25 cellular contexts compared by ENCODE assay signal in genomic region chr17:34647511-34647910, GRCh38.
DNase-seq lines count a peak whose midpoint lies in the region; ATAC-seq, FAIRE-seq and TF ChIP-seq lines count a peak whose summit lies in the region.
"Had no signal": no experiment of that assay in that cellular context is flagged by ENCODE, and none has a peak within 500 bp of the region (broad histone marks: within the 10 kb centered on the region; RNA-seq: fewer than 3 reads in every experiment).

No MANE protein-coding gene starts in this region.

- H3K36me3 Mint-ChIP-seq in activated naive CD4-positive, alpha-beta T cell treated with anti-CD3 and anti-CD28 coated beads, Interleukin-2, amount 50 U/mL, for 24 hours: no peaks in the 10 kb centered on the region
- H3K36me3 Mint-ChIP-seq in nephron (ENCODE audit: low read depth) (no peaks in the 10 kb centered on the region), glutamatergic neuron (ENCODE audit: unreplicated experiment) (no peaks in the 10 kb centered on the region)
- H3K36me3 Mint-ChIP-seq: CD4-positive, alpha-beta memory T cell had no signal

- H3K9me1 ChIP-seq in K562 (ENCODE audit: control insufficient read depth, insufficient read depth, low read length): no peaks in the 10 kb centered on the region

- no peaks in the 10 kb centered on the region for H3K4me1 Mint-ChIP-seq in activated naive CD4-positive, alpha-beta T cell treated with anti-CD3 and anti-CD28 coated beads, Interleukin-2, amount 50 U/mL, for 24 hours
- H3K4me1 Mint-ChIP-seq in nephron (peaks cover 67% of the 10 kb centered on the region), glutamatergic neuron (ENCODE audit: low read depth, unreplicated experiment) (peaks cover 10% of the 10 kb centered on the region)
- H3K4me1 Mint-ChIP-seq: CD4-positive, alpha-beta memory T cell had no signal

- POLR2A ChIA-PET in K562 (lab: Yijun Ruan, JAX): interaction anchor here (0.5 to 1.4 kb wide), 5 partner anchors 8 to 82 kb away, joined by 3 read pairs; no protein-coding TSS in a partner anchor

- CTCF ChIA-PET in K562 (lab: Yijun Ruan, JAX; ENCODE audit: low intra/inter-chr PET ratio): no interaction called here

- H4K20me1 ChIP-seq in K562 (replicated peaks; ENCODE audit: control insufficient read depth, insufficient read depth, low read length): peaks cover 29% of the 10 kb centered on the region

- TF ChIP-seq POLR2A in K562 (conservative IDR thresholded peaks at IDR 0.05): no peak

- no TSS peak for BruUV-seq in K562 (replicated peaks; lab: Mats Ljungman, UMichigan)

- H3K27ac Mint-ChIP-seq in activated naive CD4-positive, alpha-beta T cell treated with anti-CD3 and anti-CD28 coated beads, Interleukin-2, amount 50 U/mL, for 24 hours: peak overlapping the region; percentile 65
- peak overlapping the region; percentile 51 to 90 (median 66) for H3K27ac Mint-ChIP-seq in nephron
- no peak overlapping the region for H3K27ac Mint-ChIP-seq in glutamatergic neuron (ENCODE audit: unreplicated experiment)
- H3K27ac Mint-ChIP-seq: CD4-positive, alpha-beta memory T cell had no signal

- WGBS in K562 (ENCODE audit: insufficient coverage, low coverage, missing lambda C conversion rate): 6% methylated on average over 3 of the region's 3 CpGs

- peak; percentile 74 for ATAC-seq in K562
- ATAC-seq: A549, Panc1 had no signal

- peak; percentile 49 for FAIRE-seq in K562 (lab: Jason Lieb, UNC)
- FAIRE-seq: A549, H54 had no signal

- no peak overlapping the region for H3K27ac ChIP-seq in K562 (ENCODE audit: extremely low read depth, low read depth, low read length)
- H3K27ac ChIP-seq in coronary artery: no peak overlapping the region
- H3K27ac ChIP-seq: A549, RWPE1 had no signal

- H3K9ac ChIP-seq in K562 (ENCODE audit: insufficient read depth in 1 of 2, low read depth in 2 of 2, low read length in 2 of 2): peak overlapping the region in 1 of 2 experiments; percentile 83; a peak in 2 of 4 replicates

- TF ChIP-seq CTCF in K562 (IDR thresholded peaks at IDR 0.05 in 2 of 3, conservative IDR thresholded peaks at IDR 0.05 in 1 of 3; ENCODE audit: insufficient read depth in 2 of 3, low read depth in 1 of 3, low read length in 3 of 3) (no peak), nephron (IDR thresholded peaks at IDR 0.05; ENCODE audit: unreplicated experiment in 3 of 3) (no peak), coronary artery (IDR thresholded peaks at IDR 0.05) (no peak), glutamatergic neuron (IDR thresholded peaks at IDR 0.05; ENCODE audit: partially characterized antibody, unreplicated experiment) (no peak)

- no peaks in the 10 kb centered on the region for H3K9me3 ChIP-seq in K562 (replicated peaks; ENCODE audit: control insufficient read depth, insufficient read depth, low read depth, low read length)
- H3K9me3 ChIP-seq: A549 had no signal

- peaks cover 5 to 27% of the 10 kb centered on the region in 2 experiments; a peak in 4 of 5 replicates for H3K27me3 ChIP-seq in K562 (ENCODE audit: control insufficient read depth in 2 of 2, insufficient read depth in 2 of 2, low read length in 2 of 2)

- no peak overlapping the region for H3K4me3 Mint-ChIP-seq in activated naive CD4-positive, alpha-beta T cell treated with anti-CD3 and anti-CD28 coated beads, Interleukin-2, amount 50 U/mL, for 24 hours
- H3K4me3 Mint-ChIP-seq in nephron: no peak overlapping the region
- H3K4me3 Mint-ChIP-seq in glutamatergic neuron (ENCODE audit: unreplicated experiment): no peak overlapping the region
- H3K4me3 Mint-ChIP-seq: CD4-positive, alpha-beta memory T cell had no signal

- no peaks in the 10 kb centered on the region for H3K9me3 Mint-ChIP-seq in activated naive CD4-positive, alpha-beta T cell treated with anti-CD3 and anti-CD28 coated beads, Interleukin-2, amount 50 U/mL, for 24 hours
- no peaks in the 10 kb centered on the region for H3K9me3 Mint-ChIP-seq in nephron
- H3K9me3 Mint-ChIP-seq in glutamatergic neuron (ENCODE audit: unreplicated experiment): peaks cover 10% of the 10 kb centered on the region

- no peaks in the 10 kb centered on the region for H3K36me3 ChIP-seq in K562 (ENCODE audit: control insufficient read depth, insufficient read depth, low read length)

- no peaks in the 10 kb centered on the region for H3K79me2 ChIP-seq in K562 (ENCODE audit: control insufficient read depth, insufficient read depth, low read length)

- H3K4me1 ChIP-seq in K562 (replicated peaks in 1 of 2; ENCODE audit: control insufficient read depth in 2 of 2, insufficient read depth in 2 of 2, low read length in 2 of 2): peaks cover 8 to 14% of the 10 kb centered on the region in 2 experiments; a peak in 3 of 5 replicates
- H3K4me1 ChIP-seq: A549 had no signal

- TF ChIP-seq RAD21 in K562 (CRISPR knock-in tag; conservative IDR thresholded peaks at IDR 0.05 in 1 of 2, IDR thresholded peaks at IDR 0.05 in 1 of 2): no peak

- H3K4me2 ChIP-seq in K562 (ENCODE audit: insufficient read depth, low read length): peak overlapping the region; percentile 26; the same call in 1 of the 2 replicates
- H3K4me2 ChIP-seq: A549 had no signal

- no peak overlapping the region for H2AFZ ChIP-seq in K562 (ENCODE audit: low read depth, low read length)

- H3K4me3 ChIP-seq in K562 (no peak overlapping the region), coronary artery (no peak overlapping the region)
- H3K4me3 ChIP-seq: A549 had no signal

- intact Hi-C loops in K562 (cut with micrococcal nuclease): no loop called here

- peaks cover 4% of the 10 kb centered on the region for H3K27me3 Mint-ChIP-seq in activated naive CD4-positive, alpha-beta T cell treated with anti-CD3 and anti-CD28 coated beads, Interleukin-2, amount 50 U/mL, for 24 hours
- peaks cover 23% of the 10 kb centered on the region for H3K27me3 Mint-ChIP-seq in nephron (ENCODE audit: low read depth)
- H3K27me3 Mint-ChIP-seq in glutamatergic neuron (ENCODE audit: unreplicated experiment): peaks cover 10% of the 10 kb centered on the region

- in situ Hi-C loops in K562 (cut with MboI): no loop called here

- peak; percentile 49; the same call in 1 of the 2 replicates for TF ChIP-seq EP300 in K562 (IDR thresholded peaks at IDR 0.05; ENCODE audit: low read length)

- no peak for DNase-seq in activated naive CD4-positive, alpha-beta T cell treated with anti-CD3 and anti-CD28 coated beads, Interleukin-2, amount 50 U/mL, for 16 hours
- DNase-seq in SK-N-DZ (ENCODE audit: low spot score) (peak; percentile 79), K562 (ENCODE audit: extremely low read depth in 1 of 4, low spot score in 3 of 4) (peak; percentile 62 to 70 (median 64)), coronary artery (ENCODE audit: low spot score) (no peak), glutamatergic neuron (no peak)
- no peak for DNase-seq in activated T-cell treated with anti-CD3 and anti-CD28 coated beads, Interleukin-2, amount 50 U/mL, for 48 hours
- DNase-seq: AML-193; CD4-positive, alpha-beta memory T cell; DMS 273 treated with DMSO at 0.1 percent for 48 hours; DND-41; KBM-7; NCI-H1417; NCI-H1694; NCI-H2029 treated with DMSO at 0.1 percent for 48 hours; NCI-H446 treated with DMSO at 0.1 percent for 48 hours; NCI-H526; NCI-H82; SHP77; SW 1271 had no signal

TF ChIP-seq in K562, 482 proteins besides CTCF, POLR2A, EP300 and RAD21 (continues in another document):
- TF ChIP-seq CBFA2T3 (IDR thresholded peaks at IDR 0.05) (peak; percentile 73), CBX1 (IDR thresholded peaks at IDR 0.05; ENCODE audit: low read depth) (no peak), ZNF184 (CRISPR knock-in tag; IDR thresholded peaks at IDR 0.05) (no peak), STAT5B (CRISPR knock-in tag; IDR thresholded peaks at IDR 0.05) (no peak), ZNF197 (CRISPR knock-in tag; IDR thresholded peaks at IDR 0.05; ENCODE audit: low read depth) (no peak), ADNP (tag; IDR thresholded peaks at IDR 0.05) (no peak), TFAP4 (CRISPR knock-in tag; IDR thresholded peaks at IDR 0.05; ENCODE audit: borderline replicate concordance) (no peak), ZNF668 (CRISPR knock-in tag; IDR thresholded peaks at IDR 0.05) (no peak), ETV6 (IDR thresholded peaks at IDR 0.05; ENCODE audit: borderline replicate concordance in 1 of 2, low read depth in 2 of 2, low read length in 1 of 2) (no peak), ETV6 (CRISPR knock-in tag; IDR thresholded peaks at IDR 0.05; ENCODE audit: borderline replicate concordance) (no peak), SOX6 (IDR thresholded peaks at IDR 0.05) (peak; percentile 39; the same call in 1 of the 2 replicates), ZNF695 (CRISPR knock-in tag; IDR thresholded peaks at IDR 0.05) (no peak), RCOR1 (IDR thresholded peaks at IDR 0.05; ENCODE audit: borderline replicate concordance in 1 of 2, low read depth in 2 of 2, low read length in 2 of 2) (0 out of 4 replicates have a peak, but pooled peaks of 1 of the 2 experiments have one; percentile 16)
- TF ChIP-seq, protein P1, sequence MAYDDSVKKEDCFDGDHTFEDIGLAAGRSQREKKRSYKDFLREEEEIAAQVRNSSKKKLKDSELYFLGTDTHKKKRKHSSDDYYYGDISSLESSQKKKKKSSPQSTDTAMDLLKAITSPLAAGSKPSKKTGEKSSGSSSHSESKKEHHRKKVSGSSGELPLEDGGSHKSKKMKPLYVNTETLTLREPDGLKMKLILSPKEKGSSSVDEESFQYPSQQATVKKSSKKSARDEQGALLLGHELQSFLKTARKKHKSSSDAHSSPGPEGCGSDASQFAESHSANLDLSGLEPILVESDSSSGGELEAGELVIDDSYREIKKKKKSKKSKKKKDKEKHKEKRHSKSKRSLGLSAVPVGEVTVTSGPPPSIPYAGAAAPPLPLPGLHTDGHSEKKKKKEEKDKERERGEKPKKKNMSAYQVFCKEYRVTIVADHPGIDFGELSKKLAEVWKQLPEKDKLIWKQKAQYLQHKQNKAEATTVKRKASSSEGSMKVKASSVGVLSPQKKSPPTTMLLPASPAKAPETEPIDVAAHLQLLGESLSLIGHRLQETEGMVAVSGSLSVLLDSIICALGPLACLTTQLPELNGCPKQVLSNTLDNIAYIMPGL (CRISPR knock-in tag; IDR thresholded peaks at IDR 0.05): no peak

Comparison
In these comparisons a context has a peak if more than half of its experiments do, and no peak if none do; other contexts are left out.
1. DNase-seq: peak in SK-N-DZ (single experiment) and K562 (4 of 4); none in activated naive CD4-positive, alpha-beta T cell treated with anti-CD3 and anti-CD28 coated beads, Interleukin-2, amount 50 U/mL, for 16 hours (single experiment), coronary artery (single experiment), activated T-cell treated with anti-CD3 and anti-CD28 coated beads, Interleukin-2, amount 50 U/mL, for 48 hours (0 of 2) and glutamatergic neuron (single experiment).